In the genomic region with DNA sequence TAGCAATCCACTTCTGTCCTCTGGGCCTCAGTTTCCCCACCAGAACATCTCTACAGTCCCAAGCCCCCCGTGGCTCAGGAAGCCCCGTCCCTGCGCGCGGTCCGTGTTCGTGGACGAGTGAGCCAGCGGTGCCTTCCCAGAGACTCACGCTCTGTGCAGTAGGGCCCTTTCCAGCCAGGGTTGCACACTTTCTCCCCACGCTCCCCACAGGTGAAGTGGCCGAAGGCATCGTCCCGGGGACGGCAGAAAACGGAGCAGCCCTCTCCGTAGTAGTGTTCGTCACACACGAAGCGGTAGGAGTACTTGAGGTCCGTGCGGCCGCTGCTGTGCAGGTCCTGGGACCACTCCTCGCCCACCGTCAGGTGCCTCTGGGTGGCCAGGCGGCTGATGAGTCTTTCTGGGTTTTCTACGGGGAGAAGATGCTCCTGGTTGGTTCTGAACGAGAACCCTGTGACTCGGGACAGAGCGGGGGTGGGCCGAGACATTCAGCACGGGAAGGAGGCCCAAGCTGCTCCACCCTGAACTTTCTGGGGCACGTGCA, we compare ENCODE assay signal across 12 cellular contexts. TPM values are rescaled to one million over a fixed set of nuclear protein-coding genes. Genes with fewer than 3 reads are reported as not detected.
A peak's percentile ranks its signal among the peaks of the same experiment; 100 is the strongest.
DNase-seq lines count a peak whose midpoint lies in the region; ATAC-seq and TF ChIP-seq lines count a peak whose summit lies in the region.
"Had no signal": no experiment of that assay in that cellular context is flagged by ENCODE, and none has a peak within 500 bp of the region (broad histone marks: within the 10 kb centered on the region; RNA-seq: fewer than 3 reads in every experiment).

No MANE protein-coding gene starts in this region.

- CTCF ChIA-PET in CD4-positive, alpha-beta memory T cell (lab: Charles Lee; ENCODE audit: partially characterized antibody) = interaction anchor here (1.4 to 2.0 kb wide), 2 partner anchors 338 to 457 kb away, joined by 4 read pairs; no protein-coding TSS in a partner anchor

- H3K36me3 Mint-ChIP-seq in CD4-positive, alpha-beta memory T cell = peaks cover 0 to 7% of the 10 kb centered on the region in 2 donors
- H3K36me3 Mint-ChIP-seq in endodermal cell (ENCODE audit: low read depth) (peaks cover 6% of the 10 kb centered on the region), neural progenitor cell (peaks cover 32% of the 10 kb centered on the region)

- peak overlapping the region in 1 of 2 donors; percentile 5 for H3K4me3 ChIP-seq in CD4-positive, alpha-beta memory T cell (ENCODE audit: low read length in 2 of 2)
- H3K4me3 ChIP-seq in HUES6 (ENCODE audit: low read depth, low read length) (peak overlapping the region; percentile 71; the same call in 1 of the 2 replicates), endodermal cell (ENCODE audit: low read length) (no peak overlapping the region), neural progenitor cell (peak overlapping the region; percentile 94)

- H3K4me2 ChIP-seq in neural progenitor cell = peak overlapping the region; percentile 100

- H3K36me3 ChIP-seq in CD4-positive, alpha-beta memory T cell (ENCODE audit: insufficient read depth, low read length) = no peaks in the 10 kb centered on the region
- H3K36me3 ChIP-seq in HUES6 (ENCODE audit: control insufficient read depth, insufficient read depth, low read length) (peaks cover 10% of the 10 kb centered on the region; the same call in 1 of the 2 replicates), endodermal cell (ENCODE audit: control insufficient read depth, insufficient read depth, low read length) (no peaks in the 10 kb centered on the region), neural progenitor cell (no peaks in the 10 kb centered on the region)

- POLR2A ChIA-PET in CD4-positive, alpha-beta memory T cell (lab: Charles Lee; ENCODE audit: partially characterized antibody) = interaction anchor here (1.4 to 5.1 kb wide), 3 partner anchors 7 to 19 kb away, joined by 4 to 47 read pairs (median 23); no protein-coding TSS in a partner anchor

- peak in 1 of 5 donors; percentile 11 for DNase-seq in CD4-positive, alpha-beta memory T cell
- DNase-seq in endodermal cell (peak; percentile 59), neural progenitor cell (ENCODE audit: low spot score) (no peak), CD1c-positive myeloid dendritic cell (ENCODE audit: extremely low spot score) (no peak), GOT3 (lab: John Stamatoyannopoulos, UW) (no peak), DMS 273 (lab: John Stamatoyannopoulos, UW; ENCODE audit: unreplicated experiment) (no peak)
- DNase-seq: left ventricle myocardium superior, NCI-H2227 treated with DMSO at 0.1 percent for 48 hours, RPMI8226 had no signal

- peaks cover 20 to 27% (median 24%) of the 10 kb centered on the region in 4 donors for H3K4me1 Mint-ChIP-seq in CD4-positive, alpha-beta memory T cell
- peaks cover 32% of the 10 kb centered on the region for H3K4me1 Mint-ChIP-seq in endodermal cell
- H3K4me1 Mint-ChIP-seq in neural progenitor cell = peaks cover 51% of the 10 kb centered on the region

- TF ChIP-seq CTCF in endodermal cell (conservative IDR thresholded peaks at IDR 0.05) (no peak), neural progenitor cell (IDR thresholded peaks at IDR 0.05) (no peak)

- H4K20me1 ChIP-seq in neural progenitor cell (ENCODE audit: low read depth) = peaks cover 74% of the 10 kb centered on the region

- H3K9me3 Mint-ChIP-seq in CD4-positive, alpha-beta memory T cell = no peaks in the 10 kb centered on the region
- H3K9me3 Mint-ChIP-seq in endodermal cell = no peaks in the 10 kb centered on the region
- H3K9me3 Mint-ChIP-seq in neural progenitor cell = no peaks in the 10 kb centered on the region

- H3K27ac ChIP-seq in CD4-positive, alpha-beta memory T cell (ENCODE audit: low read depth, low read length) = no peak overlapping the region
- H3K27ac ChIP-seq in HUES6 (ENCODE audit: low read depth, low read length) (no peak overlapping the region), endodermal cell (ENCODE audit: low read depth, low read length) (no peak overlapping the region), neural progenitor cell (no peak overlapping the region)

- WGBS in endodermal cell (ENCODE audit: insufficient coverage in 1 of 2, insufficient read length in 1 of 2), 2 experiments = 37 to 52% methylated on average over 16 to 33 of the region's 33 CpGs

- no peak overlapping the region for H2AFZ ChIP-seq in neural progenitor cell (replicated peaks)

- peaks cover 26 to 31% of the 10 kb centered on the region in 2 donors for H3K27me3 Mint-ChIP-seq in CD4-positive, alpha-beta memory T cell
- peaks cover 69% of the 10 kb centered on the region for H3K27me3 Mint-ChIP-seq in endodermal cell (ENCODE audit: insufficient read depth)
- H3K27me3 Mint-ChIP-seq in neural progenitor cell (ENCODE audit: insufficient read depth, low read depth) = peaks cover 33% of the 10 kb centered on the region

- peak overlapping the region; percentile 82 to 94 (median 90) for H3K4me3 Mint-ChIP-seq in CD4-positive, alpha-beta memory T cell
- H3K4me3 Mint-ChIP-seq in endodermal cell (peak overlapping the region; percentile 69), neural progenitor cell (peak overlapping the region; percentile 89)

- no peaks in the 10 kb centered on the region for H3K9me3 ChIP-seq in CD4-positive, alpha-beta memory T cell (ENCODE audit: control insufficient read depth in 1 of 2, low read length in 2 of 2)
- H3K9me3 ChIP-seq in HUES6 (ENCODE audit: control insufficient read depth, insufficient read depth, low read depth, low read length) (no peaks in the 10 kb centered on the region), endodermal cell (ENCODE audit: control insufficient read depth, low read length) (no peaks in the 10 kb centered on the region), neural progenitor cell (ENCODE audit: low read depth) (no peaks in the 10 kb centered on the region)

- peaks cover 31% of the 10 kb centered on the region for H3K27me3 ChIP-seq in CD4-positive, alpha-beta memory T cell (ENCODE audit: insufficient read depth, low read length)
- H3K27me3 ChIP-seq in HUES6 (ENCODE audit: control insufficient read depth, insufficient read depth, low read length) (peaks cover 87% of the 10 kb centered on the region), endodermal cell (ENCODE audit: control insufficient read depth, insufficient read depth, low read length, poor library complexity, severe bottlenecking) (peaks cover 84% of the 10 kb centered on the region), neural progenitor cell (peaks cover 65% of the 10 kb centered on the region)

- H3K9ac ChIP-seq in HUES6 (ENCODE audit: low read length) (no peak overlapping the region), endodermal cell (ENCODE audit: extremely low read depth, low read length, poor library complexity, severe bottlenecking) (no peak overlapping the region), neural progenitor cell (no peak overlapping the region)

- H3K4me1 ChIP-seq in CD4-positive, alpha-beta memory T cell (ENCODE audit: insufficient read depth, low read length) = peaks cover 33% of the 10 kb centered on the region
- H3K4me1 ChIP-seq in HUES6 (ENCODE audit: control insufficient read depth, insufficient read depth, low read length) = peaks cover 34% of the 10 kb centered on the region
- peaks cover 16% of the 10 kb centered on the region for H3K4me1 ChIP-seq in endodermal cell (ENCODE audit: control insufficient read depth, insufficient read depth, low read length)
- peaks cover 45% of the 10 kb centered on the region for H3K4me1 ChIP-seq in neural progenitor cell

- intact Hi-C loops in CD4-positive, alpha-beta memory T cell (cut with micrococcal nuclease) = no loop called here

- ATAC-seq in HG02763 (IDR thresholded peaks at IDR 0.05; ENCODE audit: unreplicated experiment) = no peak
- ATAC-seq: activated CD4-positive, CD25-positive, alpha-beta regulatory T cell treated with anti-CD3 and anti-CD28 coated beads, Interleukin-2, amount 50 U/mL, for 24 hours had no signal

- H3K79me2 ChIP-seq in neural progenitor cell (ENCODE audit: low read depth) = peaks cover 41% of the 10 kb centered on the region

- H3K27ac Mint-ChIP-seq in CD4-positive, alpha-beta memory T cell = peak overlapping the region in 3 of 7 donors; percentile 77 to 94 (median 83)
- H3K27ac Mint-ChIP-seq in endodermal cell = no peak overlapping the region
- no peak overlapping the region for H3K27ac Mint-ChIP-seq in neural progenitor cell

- H3F3A ChIP-seq in neural progenitor cell (ENCODE audit: low read depth) = peaks cover 52% of the 10 kb centered on the region

RNA-seq across cellular contexts. Expression of a gene that starts 2.7 kb away (rescaled TPM):
- 1 to 10 TPM; 1.7 to 3.4 TPM for total RNA-seq in CD4-positive, alpha-beta memory T cell
- polyA plus RNA-seq in CD4-positive, alpha-beta memory T cell = under 1 TPM in 1 of 2 donors, not detected in 1; 0.07 TPM
- total RNA-seq in endodermal cell = 1 to 10 TPM; 3.1 to 3.6 TPM
- polyA plus RNA-seq in endodermal cell (2013, experiment 1 of 2) = 79.0 TPM
- polyA plus RNA-seq in endodermal cell (2013, experiment 2 of 2) = 59.5 TPM
- 35.9 and 91.8 TPM in 2 replicates for total RNA-seq in neural progenitor cell (ENCODE audit: low replicate concordance)

RNA-seq across cellular contexts. Expression of a gene that starts 18.4 kb away (rescaled TPM):
- total RNA-seq in CD4-positive, alpha-beta memory T cell = 10 to 100 TPM; 46.8 to 48.6 TPM
- 10 to 100 TPM; 22.7 to 33.4 TPM for polyA plus RNA-seq in CD4-positive, alpha-beta memory T cell
- total RNA-seq in endodermal cell (10 to 100 TPM; 25.7 to 27.5 TPM), neural progenitor cell (ENCODE audit: low replicate concordance) (19.7 and 20.3 TPM in 2 replicates)
- polyA plus RNA-seq in endodermal cell (2013, experiment 1 of 2) = 21.6 TPM
- polyA plus RNA-seq in endodermal cell (2013, experiment 2 of 2) = 20.5 TPM
